7 cellular contexts compared by ENCODE assay signal in genomic region chr10:67530990-67531389, GRCh38.
A peak's percentile ranks its signal among the peaks of the same experiment; 100 is the strongest.
DNase-seq lines count a peak whose midpoint lies in the region; TF ChIP-seq lines count a peak whose summit lies in the region.
"Not testable (repeated sequence)": the region's sequence is repeated elsewhere in the genome, so short reads cannot be mapped to it uniquely, and the experiment has no call there.

No MANE protein-coding gene starts in this region.

- not testable (repeated sequence) for H4K20me1 ChIP-seq in OCI-LY7 (ENCODE audit: insufficient read depth, low read length)

- no CpG with 5 or more reads among the region's 3 CpGs for WGBS in neuronal stem cell (ENCODE audit: extremely low coverage in 2 of 2, insufficient read length in 2 of 2, insufficient replicate concordance in 1 of 2), 2 donors

- POLR2A ChIA-PET in OCI-LY7 (lab: Charles Lee): interaction anchor here (0.8 to 1.1 kb wide), 2 partner anchors 9 to 10 kb away, joined by 3 read pairs; no protein-coding TSS in a partner anchor

- not testable (repeated sequence) for H3K4me1 ChIP-seq in OCI-LY7 (ENCODE audit: insufficient read depth, low read length, poor library complexity, severe bottlenecking); neuronal stem cell (ENCODE audit: control insufficient read depth in 2 of 2, insufficient read depth in 1 of 2, low read depth in 1 of 2, low read length in 2 of 2)

- CTCF ChIA-PET in OCI-LY7 (lab: Charles Lee; ENCODE audit: unreplicated experiment): not testable (repeated sequence)

- H4K91ac ChIP-seq in neuronal stem cell (ENCODE audit: low read depth, low read length, poor library complexity): not testable (repeated sequence)

- DNase-seq in DMS53 (lab: John Stamatoyannopoulos, UW): peak; percentile 9
- peak; percentile 34 for DNase-seq in HT-29 (ENCODE audit: low spot score)
- not testable (repeated sequence) for DNase-seq in OCI-LY7 (ENCODE audit: low spot score); WERI-Rb-1; neuronal stem cell (ENCODE audit: low spot score)

- TF ChIP-seq CTCF in 22Rv1 (IDR thresholded peaks at IDR 0.05) (peak; percentile 10; the same call in 1 of the 2 replicates), GM12873 (IDR thresholded peaks at IDR 0.05; ENCODE audit: insufficient read depth, low read depth, low read length, missing control alignments) (peak; percentile 31), OCI-LY7 (conservative IDR thresholded peaks at IDR 0.05; ENCODE audit: low read length) (peak; percentile 25; the same call in 1 of the 2 replicates), WERI-Rb-1 (IDR thresholded peaks at IDR 0.05; ENCODE audit: low read depth, low read length) (peak; percentile 29)

- H3K36me3 ChIP-seq in OCI-LY7 (ENCODE audit: insufficient read depth, low read length); WERI-Rb-1; neuronal stem cell (replicated peaks in 1 of 2; ENCODE audit: control insufficient read depth in 2 of 2, insufficient read depth in 2 of 2, low read length in 2 of 2): not testable (repeated sequence)

- H2AK5ac ChIP-seq in neuronal stem cell (ENCODE audit: low read depth, low read length): not testable (repeated sequence)

- not testable (repeated sequence) for H2BK5ac ChIP-seq in neuronal stem cell (ENCODE audit: low read length)

- H2BK120ac ChIP-seq in neuronal stem cell (ENCODE audit: low read depth, low read length): not testable (repeated sequence)

- not testable (repeated sequence) for H2BK15ac ChIP-seq in neuronal stem cell (ENCODE audit: low read length)

- H3K9ac ChIP-seq in neuronal stem cell (ENCODE audit: low read depth, low read length, poor library complexity): not testable (repeated sequence)

- not testable (repeated sequence) for H3K4ac ChIP-seq in neuronal stem cell (ENCODE audit: low read length)

- H4K8ac ChIP-seq in neuronal stem cell (ENCODE audit: low read depth, low read length): not testable (repeated sequence)

- not testable (repeated sequence) for H3K23ac ChIP-seq in neuronal stem cell (ENCODE audit: low read depth, low read length, poor library complexity)

- not testable (repeated sequence) for H3K79me2 ChIP-seq in OCI-LY7 (ENCODE audit: insufficient read depth, low read depth, low read length)

- H3K9me3 ChIP-seq in OCI-LY7 (ENCODE audit: low read length); WERI-Rb-1 (ENCODE audit: severe bottlenecking); neuronal stem cell (replicated peaks in 1 of 2; ENCODE audit: control insufficient read depth in 2 of 2, insufficient read depth in 1 of 2, low read depth in 1 of 2, low read length in 2 of 2): not testable (repeated sequence)

- not testable (repeated sequence) for H3K4me3 ChIP-seq in OCI-LY7 (ENCODE audit: low read depth, low read length, poor library complexity, severe bottlenecking); WERI-Rb-1 (ENCODE audit: low read depth, low read length); neuronal stem cell (ENCODE audit: low read length in 2 of 2)

- not testable (repeated sequence) for H3K18ac ChIP-seq in neuronal stem cell (ENCODE audit: low read length)

- H3K14ac ChIP-seq in neuronal stem cell (ENCODE audit: low read length): peak overlapping the region; percentile 6

- H3K27ac ChIP-seq in 22Rv1; OCI-LY7 (ENCODE audit: low read depth, low read length, poor library complexity, severe bottlenecking); WERI-Rb-1; neuronal stem cell (replicated peaks; ENCODE audit: low read length): not testable (repeated sequence)

- not testable (repeated sequence) for H2AFZ ChIP-seq in OCI-LY7 (ENCODE audit: low read length); neuronal stem cell (ENCODE audit: low read length)

- H3K79me1 ChIP-seq in neuronal stem cell (ENCODE audit: low read depth, low read length): not testable (repeated sequence)

- intact Hi-C loops in OCI-LY7 (cut with micrococcal nuclease; ENCODE audit: unreplicated experiment): not testable (repeated sequence)

- not testable (repeated sequence) for H3K9me2 ChIP-seq in OCI-LY7 (ENCODE audit: insufficient read depth, low read length)

- H2BK12ac ChIP-seq in neuronal stem cell (ENCODE audit: low read length): not testable (repeated sequence)

- not testable (repeated sequence) for BruUV-seq in OCI-LY7 (replicated peaks; lab: Mats Ljungman, UMichigan)

- H3K27me3 ChIP-seq in WERI-Rb-1 (ENCODE audit: insufficient read depth, low read depth, severe bottlenecking); neuronal stem cell (ENCODE audit: control insufficient read depth in 3 of 3, insufficient read depth in 3 of 3, low read depth in 1 of 3, low read length in 3 of 3): not testable (repeated sequence)

- H3K4me2 ChIP-seq in OCI-LY7 (ENCODE audit: low read length); neuronal stem cell (ENCODE audit: insufficient read depth, low read length, poor library complexity, severe bottlenecking): not testable (repeated sequence)
